9 cellular contexts compared by ENCODE assay signal in the genomic region with DNA sequence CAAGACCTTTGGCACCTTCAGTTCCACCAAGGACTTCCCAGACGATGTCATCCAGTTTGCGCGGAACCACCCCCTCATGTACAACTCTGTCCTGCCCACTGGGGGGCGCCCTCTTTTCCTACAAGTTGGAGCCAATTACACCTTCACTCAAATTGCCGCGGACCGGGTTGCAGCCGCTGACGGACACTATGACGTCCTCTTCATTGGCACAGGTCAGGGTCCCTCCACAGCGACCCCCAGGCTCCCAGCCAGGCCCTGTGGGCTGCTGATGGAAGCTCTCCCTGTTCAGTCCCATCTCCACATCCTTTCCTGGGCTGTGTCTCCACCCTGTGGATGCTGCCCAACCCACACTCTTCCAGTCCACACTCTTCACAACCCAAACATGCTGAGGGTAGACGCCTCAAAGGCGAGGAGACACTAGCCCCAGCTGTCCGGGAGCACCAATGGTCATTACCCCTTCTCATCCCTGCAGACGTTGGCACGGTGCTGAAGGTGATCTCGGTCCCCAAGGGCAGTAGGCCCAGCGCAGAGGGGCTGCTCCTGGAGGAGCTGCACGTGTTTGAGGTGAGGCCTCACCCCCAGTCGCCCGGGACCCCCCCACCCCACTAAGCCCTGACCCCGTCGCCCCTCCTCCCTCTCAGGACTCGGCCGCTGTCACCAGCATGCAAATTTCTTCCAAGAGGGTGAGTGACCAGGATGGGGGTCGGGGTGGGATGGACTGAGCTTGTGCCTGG. TPM values are rescaled to one million over a fixed set of nuclear protein-coding genes. Genes with fewer than 3 reads are reported as not detected.
DNase-seq lines count a peak whose midpoint lies in the region; ATAC-seq and TF ChIP-seq lines count a peak whose summit lies in the region.
"Had no signal": no experiment of that assay in that cellular context is flagged by ENCODE, and none has a peak within 500 bp of the region (broad histone marks: within the 10 kb centered on the region; RNA-seq: fewer than 3 reads in every experiment).

No MANE protein-coding gene starts in this region.

- no peaks in the 10 kb centered on the region for H3K36me3 ChIP-seq in neural cell (ENCODE audit: insufficient read depth, low read length)
- H3K36me3 ChIP-seq in tibial artery: peaks cover 0 to 17% (median 0%) of the 10 kb centered on the region in 3 donors

- H3K9me3 ChIP-seq in neural cell (ENCODE audit: low read length) (no peaks in the 10 kb centered on the region), tibial artery (no peaks in the 10 kb centered on the region)

- no peak overlapping the region for H3K27ac ChIP-seq in neural cell (ENCODE audit: low read length)
- H3K27ac ChIP-seq in tibial artery: no peak overlapping the region

- intact Hi-C loops in tibial artery (cut with DNase I; ENCODE audit: low total_unique reads): loop anchor here (5.0 to 10.0 kb wide), 2 partner anchors 32 to 150 kb away; no protein-coding TSS in a partner anchor

- DNase-seq in activated gamma-delta T cell treated with Interleukin-2 at 50 U/mL for 16 hours (peak; percentile 57), activated gamma-delta T cell (lab: John Stamatoyannopoulos, UW) (no peak), NOMO-1 treated with DMSO at 0.1 percent for 48 hours (lab: John Stamatoyannopoulos, UW; ENCODE audit: unreplicated experiment) (peak; percentile 49), epithelial cell of proximal tubule (ENCODE audit: low read depth) (no peak), tibial artery (peak in 1 of 2 donors; percentile 63)
- DNase-seq in activated CD8-positive, alpha-beta memory T cell treated with anti-CD3 and anti-CD28 coated beads, Interleukin-2, amount 50 U/mL, for 4 hours: peak; percentile 62

- no peak for ATAC-seq in HG03097 (IDR thresholded peaks at IDR 0.05; ENCODE audit: low FRiP score, unreplicated experiment)

- peaks cover 0 to 51% (median 30%) of the 10 kb centered on the region in 4 donors for H3K4me1 ChIP-seq in tibial artery

- H3K4me3 ChIP-seq in epithelial cell of proximal tubule (ENCODE audit: low read depth, low read length) (no peak overlapping the region), neural cell (ENCODE audit: low read length) (no peak overlapping the region), tibial artery (no peak overlapping the region)

- no peaks in the 10 kb centered on the region for H3K79me2 ChIP-seq in neural cell (replicated peaks; ENCODE audit: insufficient read depth, low read length)

- H3K27me3 ChIP-seq in neural cell (ENCODE audit: insufficient read depth, low read depth, low read length): peaks cover 23% of the 10 kb centered on the region
- no peaks in the 10 kb centered on the region for H3K27me3 ChIP-seq in tibial artery

- TF ChIP-seq EP300 in neural cell (conservative IDR thresholded peaks at IDR 0.05; ENCODE audit: poor library complexity, severe bottlenecking): no peak

- H4K20me1 ChIP-seq in neural cell (ENCODE audit: insufficient read depth): no peaks in the 10 kb centered on the region

- TF ChIP-seq CTCF in epithelial cell of proximal tubule (conservative IDR thresholded peaks at IDR 0.05; ENCODE audit: low read depth, low read length): peak; percentile 80
- TF ChIP-seq CTCF in neural cell (IDR thresholded peaks at IDR 0.05; ENCODE audit: poor library complexity, severe bottlenecking): peak; percentile 69
- peak; percentile 45 to 47 for TF ChIP-seq CTCF in tibial artery (IDR thresholded peaks at IDR 0.05)

- H3K4me2 ChIP-seq in neural cell (ENCODE audit: low read length): no peak overlapping the region

- no peak overlapping the region for H2AFZ ChIP-seq in neural cell (ENCODE audit: low read depth, low read length)

- H3K9ac ChIP-seq in neural cell (ENCODE audit: low read length): no peak overlapping the region

- no peaks in the 10 kb centered on the region for H3F3A ChIP-seq in neural cell (ENCODE audit: insufficient read depth, low read length, poor library complexity, severe bottlenecking)

- H3K9me2 ChIP-seq in neural cell (ENCODE audit: insufficient read depth, low read length): no peaks in the 10 kb centered on the region

- TF ChIP-seq RAD21 in neural cell (conservative IDR thresholded peaks at IDR 0.05): peak; percentile 46

TF ChIP-seq in neural cell, 6 proteins besides CTCF, POLR2A, EP300 and RAD21:
- TF ChIP-seq SMC3 (conservative IDR thresholded peaks at IDR 0.05; ENCODE audit: poor library complexity): peak; percentile 62
- TF ChIP-seq MXI1 (conservative IDR thresholded peaks at IDR 0.05; ENCODE audit: poor library complexity, severe bottlenecking): no peak
- no peak for TF ChIP-seq EZH2 (IDR thresholded peaks at IDR 0.05; ENCODE audit: borderline replicate concordance, insufficient read depth, low read length, poor library complexity, severe bottlenecking)
- no peak for TF ChIP-seq TAF1 (IDR thresholded peaks at IDR 0.05; ENCODE audit: low read depth)
- TF ChIP-seq POLR2AphosphoS5 (IDR thresholded peaks at IDR 0.05): no peak
- TF ChIP-seq, protein P1, sequence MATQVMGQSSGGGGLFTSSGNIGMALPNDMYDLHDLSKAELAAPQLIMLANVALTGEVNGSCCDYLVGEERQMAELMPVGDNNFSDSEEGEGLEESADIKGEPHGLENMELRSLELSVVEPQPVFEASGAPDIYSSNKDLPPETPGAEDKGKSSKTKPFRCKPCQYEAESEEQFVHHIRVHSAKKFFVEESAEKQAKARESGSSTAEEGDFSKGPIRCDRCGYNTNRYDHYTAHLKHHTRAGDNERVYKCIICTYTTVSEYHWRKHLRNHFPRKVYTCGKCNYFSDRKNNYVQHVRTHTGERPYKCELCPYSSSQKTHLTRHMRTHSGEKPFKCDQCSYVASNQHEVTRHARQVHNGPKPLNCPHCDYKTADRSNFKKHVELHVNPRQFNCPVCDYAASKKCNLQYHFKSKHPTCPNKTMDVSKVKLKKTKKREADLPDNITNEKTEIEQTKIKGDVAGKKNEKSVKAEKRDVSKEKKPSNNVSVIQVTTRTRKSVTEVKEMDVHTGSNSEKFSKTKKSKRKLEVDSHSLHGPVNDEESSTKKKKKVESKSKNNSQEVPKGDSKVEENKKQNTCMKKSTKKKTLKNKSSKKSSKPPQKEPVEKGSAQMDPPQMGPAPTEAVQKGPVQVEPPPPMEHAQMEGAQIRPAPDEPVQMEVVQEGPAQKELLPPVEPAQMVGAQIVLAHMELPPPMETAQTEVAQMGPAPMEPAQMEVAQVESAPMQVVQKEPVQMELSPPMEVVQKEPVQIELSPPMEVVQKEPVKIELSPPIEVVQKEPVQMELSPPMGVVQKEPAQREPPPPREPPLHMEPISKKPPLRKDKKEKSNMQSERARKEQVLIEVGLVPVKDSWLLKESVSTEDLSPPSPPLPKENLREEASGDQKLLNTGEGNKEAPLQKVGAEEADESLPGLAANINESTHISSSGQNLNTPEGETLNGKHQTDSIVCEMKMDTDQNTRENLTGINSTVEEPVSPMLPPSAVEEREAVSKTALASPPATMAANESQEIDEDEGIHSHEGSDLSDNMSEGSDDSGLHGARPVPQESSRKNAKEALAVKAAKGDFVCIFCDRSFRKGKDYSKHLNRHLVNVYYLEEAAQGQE (IDR thresholded peaks at IDR 0.05; ENCODE audit: borderline replicate concordance): no peak

RNA-seq across cellular contexts. Expression of a gene that starts 4.3 kb away (rescaled TPM):
- total RNA-seq in epithelial cell of proximal tubule: not detected in 2 replicates
- not detected in 2 replicates for polyA plus RNA-seq in neural cell
- polyA minus RNA-seq in neural cell: not detected in 2 replicates
- total RNA-seq: pulmonary artery endothelial cell had no signal

RNA-seq across cellular contexts. Expression of a gene that starts 5.6 kb away (rescaled TPM):
- 4.6 and 29.5 TPM in 2 replicates for total RNA-seq in epithelial cell of proximal tubule
- polyA plus RNA-seq in neural cell: 7.8 and 9.6 TPM in 2 replicates
- 2.2 and 3.4 TPM in 2 replicates for polyA minus RNA-seq in neural cell

RNA-seq across cellular contexts. Expression of a gene that starts 17.7 kb away (rescaled TPM):
- total RNA-seq in epithelial cell of proximal tubule: 76.6 and 165 TPM in 2 replicates
- polyA plus RNA-seq in neural cell: 41.8 and 76.4 TPM in 2 replicates
- polyA minus RNA-seq in neural cell: 10.1 and 21.4 TPM in 2 replicates

RNA-seq across cellular contexts. Expression of a gene that starts 24.7 kb away (rescaled TPM):
- total RNA-seq in epithelial cell of proximal tubule: 7.8 and 8.8 TPM in 2 replicates
- 8.8 and 9.1 TPM in 2 replicates for polyA plus RNA-seq in neural cell
- 2.7 and 6.1 TPM in 2 replicates for polyA minus RNA-seq in neural cell

RNA-seq across cellular contexts. Expression of a gene that starts 24.7 kb away (rescaled TPM):
- total RNA-seq in epithelial cell of proximal tubule: 8.5 and 19.4 TPM in 2 replicates
- 4.6 and 5.3 TPM in 2 replicates for polyA plus RNA-seq in neural cell
- 7.1 and 8.6 TPM in 2 replicates for polyA minus RNA-seq in neural cell

Comparison
In these comparisons a context has a peak if more than half of its experiments do, and no peak if none do; other contexts are left out.
1. DNase-seq: peak in activated gamma-delta T cell treated with Interleukin-2 at 50 U/mL for 16 hours (single experiment), NOMO-1 treated with DMSO at 0.1 percent for 48 hours (single experiment) and activated CD8-positive, alpha-beta memory T cell treated with anti-CD3 and anti-CD28 coated beads, Interleukin-2, amount 50 U/mL, for 4 hours (single experiment); none in activated gamma-delta T cell (single experiment) and epithelial cell of proximal tubule (single experiment).
2. Peak in every context shown above with its lines, with median percentiles within 50 percentile points of each other: CTCF ChIP-seq.